In the genomic region with DNA sequence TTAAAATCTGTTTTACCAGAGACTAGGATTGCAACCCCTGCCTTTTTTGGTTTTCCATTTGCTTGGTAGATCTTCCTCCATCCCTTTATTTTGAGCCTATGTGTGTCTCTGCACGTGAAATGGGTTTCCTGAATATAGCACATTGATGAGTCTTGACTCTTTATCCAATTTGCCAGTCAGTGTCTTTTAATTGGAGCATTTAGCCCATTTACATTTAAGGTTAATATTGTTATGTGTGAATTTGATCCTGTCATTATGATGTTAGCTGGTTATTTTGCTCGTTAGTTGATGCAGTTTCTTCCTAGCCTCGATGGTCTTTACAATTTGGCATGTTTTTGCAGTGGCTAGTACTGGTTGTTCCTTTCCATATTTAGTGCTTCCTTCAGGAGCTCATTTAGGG, we compare ENCODE assay signal across 19 cellular contexts. TPM values are rescaled to one million over a fixed set of nuclear protein-coding genes. Genes with fewer than 3 reads are reported as not detected.
"Had no signal": no experiment of that assay in that cellular context is flagged by ENCODE, and none has a peak within 500 bp of the region (broad histone marks: within the 10 kb centered on the region; RNA-seq: fewer than 3 reads in every experiment).

No MANE protein-coding gene starts in this region.

RNA-seq across cellular contexts. Expression of gene CYP3A4, which starts 17.4 kb away (rescaled TPM):
- total RNA-seq: kidney; kidney epithelial cell; left lung; left ventricle myocardium inferior; left ventricle myocardium superior; lower lobe of right lung; lung microvascular endothelial cell; mammary epithelial cell; mesothelial cell of epicardium; mononuclear cell; naive thymus-derived CD4-positive, alpha-beta T cell had no signal
- polyA plus RNA-seq: immature natural killer cell; keratinocyte; lung; mammary epithelial cell; naive thymus-derived CD4-positive, alpha-beta T cell had no signal

RNA-seq across cellular contexts. Expression of gene CYP3A43, which starts 26.4 kb away (rescaled TPM):
- total RNA-seq: kidney epithelial cell, left colon, left lung, left ventricle myocardium inferior, left ventricle myocardium superior, lower leg skin, lower lobe of right lung, lung, lung microvascular endothelial cell, mammary epithelial cell, mesothelial cell of epicardium, mononuclear cell, mucosa of descending colon, mucosa of gallbladder, myocyte had no signal
- polyA plus RNA-seq: immature natural killer cell; keratinocyte; mammary epithelial cell; naive thymus-derived CD4-positive, alpha-beta T cell had no signal
